Comparison of ENCODE assay signal across 24 cellular contexts in genomic region chr13:100098445-100099116, GRCh38. TPM values are rescaled to one million over a fixed set of nuclear protein-coding genes. Genes with fewer than 3 reads are reported as not detected.
DNase-seq lines count a peak whose midpoint lies in the region; ATAC-seq, FAIRE-seq and TF ChIP-seq lines count a peak whose summit lies in the region.
"Had no signal": no experiment of that assay in that cellular context is flagged by ENCODE, and none has a peak within 500 bp of the region (broad histone marks: within the 10 kb centered on the region; RNA-seq: fewer than 3 reads in every experiment).

No MANE protein-coding gene starts in this region.

- peaks cover 31% of the 10 kb centered on the region for H3K36me3 Mint-ChIP-seq in nephron (ENCODE audit: low read depth)
- no peaks in the 10 kb centered on the region for H3K36me3 Mint-ChIP-seq in natural killer cell treated with Interleukin-12 subunit alpha and Interleukin-12 subunit beta and Interleukin-15 and Interleukin-18, amount 100 ng/mL, for 72 hours
- peaks cover 2% of the 10 kb centered on the region for H3K36me3 Mint-ChIP-seq in activated CD8-positive, alpha-beta T cell treated with anti-CD3 and anti-CD28 coated beads, Interleukin-2, amount 10 ng/mL, durations not matched to agents 7 days and 5 days (ENCODE audit: low read depth)

- peaks cover 0 to 8% of the 10 kb centered on the region in 2 experiments for H4K20me1 ChIP-seq in H1 (replicated peaks in 1 of 2; ENCODE audit: control insufficient read depth in 1 of 2, insufficient read depth in 2 of 2, low read length in 2 of 2)

- no peak for TF ChIP-seq POLR2A in H1 (IDR thresholded peaks at IDR 0.05; ENCODE audit: control extremely low read depth in 1 of 2, low read depth in 2 of 2, low read length in 2 of 2)

- ATAC-seq in GM18517 (IDR thresholded peaks at IDR 0.05; ENCODE audit: unreplicated experiment) (no peak), HG03097 (IDR thresholded peaks at IDR 0.05; ENCODE audit: low FRiP score, unreplicated experiment) (no peak)
- ATAC-seq in natural killer cell treated with Interleukin-12 subunit alpha and Interleukin-12 subunit beta and Interleukin-15 and Interleukin-18, amount 100 ng/mL, for 72 hours, result no peak
- no peak for ATAC-seq in activated CD8-positive, alpha-beta T cell treated with anti-CD3 and anti-CD28 coated beads, Interleukin-2, amount 10 ng/mL, durations not matched to agents 7 days and 5 days
- ATAC-seq: heart right ventricle; stimulated activated memory B cell treated with anti-CD40 and anti-IgM and Interleukin-4, amounts not matched to agents 10 μg/mL and 1 μg/mL and 100 μg/mL, for 72 hours had no signal

- peaks cover 16 to 88% of the 10 kb centered on the region in 2 experiments for H3K79me2 ChIP-seq in H1 (ENCODE audit: control insufficient read depth in 1 of 2, insufficient read depth in 2 of 2, low read length in 2 of 2)

- no peak for TF ChIP-seq RAD21 in H1 (IDR thresholded peaks at IDR 0.05 in 1 of 2, conservative IDR thresholded peaks at IDR 0.05 in 1 of 2; ENCODE audit: low read depth in 2 of 2, low read length in 2 of 2)

- H3K9me3 ChIP-seq in H1 (ENCODE audit: insufficient read depth in 2 of 2, low read depth in 1 of 2, low read length in 1 of 2), result no peaks in the 10 kb centered on the region
- H3K9me3 ChIP-seq: tibial artery had no signal

- no peaks in the 10 kb centered on the region for H3K23me2 ChIP-seq in H1 (ENCODE audit: low read depth, low read length)

- H2BK120ac ChIP-seq in H1 (replicated peaks; ENCODE audit: low read depth, low read length), result no peak overlapping the region

- H3K18ac ChIP-seq in H1 (ENCODE audit: extremely low read depth, low read length), result no peak overlapping the region

- H3K4me3 ChIP-seq in H1 (ENCODE audit: extremely low read depth in 1 of 4, insufficient read depth in 2 of 4, low read depth in 3 of 4, low read length in 4 of 4), result no peak overlapping the region
- H3K4me3 ChIP-seq: cardiac muscle cell, heart right ventricle, PC-9, tibial artery had no signal

- no peak for FAIRE-seq in H1 (lab: Jason Lieb, UNC)
- FAIRE-seq: GM19239, islet of Langerhans had no signal

- no peak overlapping the region for H4K5ac ChIP-seq in H1 (ENCODE audit: insufficient read length, low read depth, low read length)

- 92% methylated on average over 6 of the region's 6 CpGs; no CpG with 5 or more reads in 1 of the 2 experiments for WGBS in H1 (ENCODE audit: extremely low coverage in 1 of 2, insufficient coverage in 1 of 2, insufficient read length in 1 of 2, insufficient replicate concordance in 2 of 2, low coverage in 1 of 2, low lambda C conversion rate in 2 of 2, missing lambda C conversion rate in 1 of 2), 2 experiments

- H2BK20ac ChIP-seq in H1 (ENCODE audit: low read length), result no peak overlapping the region

- no peak overlapping the region for H4K91ac ChIP-seq in H1 (replicated peaks; ENCODE audit: insufficient read length, low read length)

- no peak overlapping the region for H2AK5ac ChIP-seq in H1 (ENCODE audit: low read depth, low read length)

- H3K4ac ChIP-seq in H1 (replicated peaks; ENCODE audit: insufficient read length, low read depth, low read length), result no peak overlapping the region

- POLR2A ChIA-PET in H1 (lab: Charles Lee; ENCODE audit: partially characterized antibody), result interaction anchor here (0.6 to 2.5 kb wide), 2 partner anchors 9 to 175 kb away, joined by 3 to 7 read pairs; no protein-coding TSS in a partner anchor
- POLR2A ChIA-PET in activated CD8-positive, alpha-beta T cell treated with anti-CD3 and anti-CD28 coated beads, Interleukin-2, amount 10 ng/mL, durations not matched to agents 7 days and 5 days (lab: Charles Lee), result no interaction called here

- peak overlapping the region in 2 of 3 experiments; percentile 4 to 17 for H3K27ac Mint-ChIP-seq in nephron
- no peak overlapping the region for H3K27ac Mint-ChIP-seq in natural killer cell treated with Interleukin-12 subunit alpha and Interleukin-12 subunit beta and Interleukin-15 and Interleukin-18, amount 100 ng/mL, for 72 hours
- H3K27ac Mint-ChIP-seq in activated CD8-positive, alpha-beta T cell treated with anti-CD3 and anti-CD28 coated beads, Interleukin-2, amount 10 ng/mL, durations not matched to agents 7 days and 5 days, result no peak overlapping the region
- H3K27ac Mint-ChIP-seq: activated naive CD8-positive, alpha-beta T cell treated with anti-CD3 and anti-CD28 coated beads, Interleukin-2, amount 10 ng/mL, durations not matched to agents 7 days and 5 days; activated T-helper 1 cell treated with anti-CD3 and anti-CD28 coated beads, Interleukin-12 subunit alpha, Interleukin-12 subunit beta, Interleukin-2, Interleukin-4 antibody, amounts not matched to agents 30 ng/mL and 10 ng/mL and 1 ng/mL, durations not matched to agents 14 hours and 24 hours and 36 hours; stimulated activated memory B cell treated with anti-CD40 and anti-IgM and Interleukin-4, amounts not matched to agents 10 μg/mL and 1 μg/mL and 100 μg/mL, for 72 hours; T-helper 2 cell treated with Interferon-gamma antibody and Interleukin-4, amounts not matched to agents 5 μg/mL and 100 μg/mL, for 36 hours had no signal

- peaks cover 28% of the 10 kb centered on the region for H3K4me1 Mint-ChIP-seq in nephron
- H3K4me1 Mint-ChIP-seq in natural killer cell treated with Interleukin-12 subunit alpha and Interleukin-12 subunit beta and Interleukin-15 and Interleukin-18, amount 100 ng/mL, for 72 hours (ENCODE audit: low read depth in 2 of 2), result peaks cover 21 to 33% of the 10 kb centered on the region in 2 donors
- H3K4me1 Mint-ChIP-seq in activated CD8-positive, alpha-beta T cell treated with anti-CD3 and anti-CD28 coated beads, Interleukin-2, amount 10 ng/mL, durations not matched to agents 7 days and 5 days (ENCODE audit: low read depth), result no peaks in the 10 kb centered on the region

- 0 out of 2 replicates have a peak overlapping the region, but pooled peaks have one; percentile 48 for H2BK5ac ChIP-seq in H1 (ENCODE audit: low read depth, low read length)

- no peak overlapping the region for H2BK15ac ChIP-seq in H1 (ENCODE audit: low read length)

- peak overlapping the region; percentile 35; the same call in 1 of the 2 replicates for H2BK12ac ChIP-seq in H1 (ENCODE audit: low read depth, low read length)

- no peaks in the 10 kb centered on the region; a peak in 2 of 8 replicates for H3K36me3 ChIP-seq in H1 (ENCODE audit: control insufficient read depth in 2 of 4, insufficient read depth in 4 of 4, low read length in 3 of 4)
- H3K36me3 ChIP-seq: cardiac muscle cell had no signal

- H2AFZ ChIP-seq in H1 (ENCODE audit: low read length), result no peak overlapping the region
- H2AFZ ChIP-seq: PC-9 had no signal

- H3K23ac ChIP-seq in H1 (ENCODE audit: insufficient read length), result no peak overlapping the region

- no peak overlapping the region for H3K4me2 ChIP-seq in H1 (ENCODE audit: insufficient read depth in 1 of 2, low read depth in 2 of 2, low read length in 2 of 2)
- H3K4me2 ChIP-seq: PC-9 had no signal

- CTCF ChIA-PET in H1 (lab: Charles Lee; ENCODE audit: partially characterized antibody), result interaction anchor here (0.7 to 1.3 kb wide), 6 partner anchors 12 to 474 kb away, joined by 3 to 5 read pairs (median 3); no protein-coding TSS in a partner anchor
- CTCF ChIA-PET in activated CD8-positive, alpha-beta T cell treated with anti-CD3 and anti-CD28 coated beads, Interleukin-2, amount 10 ng/mL, durations not matched to agents 7 days and 5 days (lab: Charles Lee), result no interaction called here

- no peaks in the 10 kb centered on the region for H3K4me1 ChIP-seq in H1 (replicated peaks in 1 of 4; ENCODE audit: control insufficient read depth in 3 of 4, insufficient read depth in 4 of 4, low read length in 3 of 4)

- H3K27me3 ChIP-seq in H1 (replicated peaks in 1 of 4; ENCODE audit: control insufficient read depth in 3 of 4, extremely low read depth in 1 of 4, insufficient read depth in 3 of 4, low read length in 3 of 4), result no peaks in the 10 kb centered on the region
- H3K27me3 ChIP-seq: cardiac muscle cell, heart right ventricle, tibial artery had no signal

- no peak for TF ChIP-seq CTCF in C4-2B (conservative IDR thresholded peaks at IDR 0.05)
- no peak for TF ChIP-seq CTCF in H1 (IDR thresholded peaks at IDR 0.05; ENCODE audit: control extremely low read depth in 1 of 3, insufficient read depth in 1 of 3, low read depth in 1 of 3, low read length in 3 of 3)
- no peak for TF ChIP-seq CTCF in nephron (IDR thresholded peaks at IDR 0.05; ENCODE audit: unreplicated experiment in 3 of 3)

- no peaks in the 10 kb centered on the region; the same call in none of the 2 replicates for H3K79me1 ChIP-seq in H1 (ENCODE audit: low read depth, low read length)

- no peak overlapping the region for H3K56ac ChIP-seq in H1 (replicated peaks; ENCODE audit: insufficient read length, low read depth, low read length)

- TF ChIP-seq EP300 in H1 (IDR thresholded peaks at IDR 0.05; ENCODE audit: borderline replicate concordance in 1 of 2, low read depth in 2 of 2, low read length in 2 of 2), result no peak

- no peaks in the 10 kb centered on the region for H3K27me3 Mint-ChIP-seq in nephron (ENCODE audit: low read depth)
- no peaks in the 10 kb centered on the region for H3K27me3 Mint-ChIP-seq in natural killer cell treated with Interleukin-12 subunit alpha and Interleukin-12 subunit beta and Interleukin-15 and Interleukin-18, amount 100 ng/mL, for 72 hours
- no peaks in the 10 kb centered on the region for H3K27me3 Mint-ChIP-seq in activated CD8-positive, alpha-beta T cell treated with anti-CD3 and anti-CD28 coated beads, Interleukin-2, amount 10 ng/mL, durations not matched to agents 7 days and 5 days (ENCODE audit: low read depth)
- H3K27me3 Mint-ChIP-seq: activated naive CD8-positive, alpha-beta T cell treated with anti-CD3 and anti-CD28 coated beads, Interleukin-2, amount 10 ng/mL, durations not matched to agents 7 days and 5 days; stimulated activated memory B cell treated with anti-CD40 and anti-IgM and Interleukin-4, amounts not matched to agents 10 μg/mL and 1 μg/mL and 100 μg/mL, for 72 hours had no signal

- no peak overlapping the region for H3K4me3 Mint-ChIP-seq in nephron
- no peak overlapping the region for H3K4me3 Mint-ChIP-seq in natural killer cell treated with Interleukin-12 subunit alpha and Interleukin-12 subunit beta and Interleukin-15 and Interleukin-18, amount 100 ng/mL, for 72 hours
- no peak overlapping the region for H3K4me3 Mint-ChIP-seq in activated CD8-positive, alpha-beta T cell treated with anti-CD3 and anti-CD28 coated beads, Interleukin-2, amount 10 ng/mL, durations not matched to agents 7 days and 5 days
- H3K4me3 Mint-ChIP-seq: activated naive CD8-positive, alpha-beta T cell treated with anti-CD3 and anti-CD28 coated beads, Interleukin-2, amount 10 ng/mL, durations not matched to agents 7 days and 5 days; activated T-helper 1 cell treated with anti-CD3 and anti-CD28 coated beads, Interleukin-12 subunit alpha, Interleukin-12 subunit beta, Interleukin-2, Interleukin-4 antibody, amounts not matched to agents 30 ng/mL and 10 ng/mL and 1 ng/mL, durations not matched to agents 14 hours and 24 hours and 36 hours; neural crest cell; stimulated activated memory B cell treated with anti-CD40 and anti-IgM and Interleukin-4, amounts not matched to agents 10 μg/mL and 1 μg/mL and 100 μg/mL, for 72 hours; T-helper 2 cell treated with Interferon-gamma antibody and Interleukin-4, amounts not matched to agents 5 μg/mL and 100 μg/mL, for 36 hours had no signal

- no peak overlapping the region for H3K9ac ChIP-seq in H1 (replicated peaks in 1 of 4; ENCODE audit: extremely low read depth in 1 of 4, low read depth in 3 of 4, low read length in 3 of 4)

- DNase-seq in NCI-H69 (lab: John Stamatoyannopoulos, UW) (peak; percentile 67), H1 (ENCODE audit: low read depth in 1 of 2, low spot score in 2 of 2) (no peak)
- DNase-seq in natural killer cell treated with Interleukin-12 subunit alpha and Interleukin-12 subunit beta and Interleukin-15 and Interleukin-18, amount 100 ng/mL, for 72 hours (ENCODE audit: low spot score), result no peak
- DNase-seq in activated CD8-positive, alpha-beta T cell treated with anti-CD3 and anti-CD28 coated beads, Interleukin-2, amount 10 ng/mL, durations not matched to agents 7 days and 5 days, result no peak
- DNase-seq: activated naive CD8-positive, alpha-beta T cell treated with anti-CD3 and anti-CD28 coated beads, Interleukin-2, amount 10 ng/mL, durations not matched to agents 7 days and 5 days; effector CD8-positive, alpha-beta T cell; HCEC 1CT; heart right ventricle; NCI-H1048; PC-9; retina; stimulated activated CD4-positive, alpha-beta T cell treated with anti-CD3 and anti-CD28 coated beads, Interleukin-15, amount 100 ng/mL, for 24 hours; tibial artery had no signal

- H3K27ac ChIP-seq in C4-2B (peak overlapping the region; percentile 92), H1 (ENCODE audit: low read depth, low read length) (no peak overlapping the region)
- H3K27ac ChIP-seq: cardiac muscle cell, PC-9 had no signal

- peaks cover 6% of the 10 kb centered on the region for H3K9me3 Mint-ChIP-seq in nephron
- H3K9me3 Mint-ChIP-seq in natural killer cell treated with Interleukin-12 subunit alpha and Interleukin-12 subunit beta and Interleukin-15 and Interleukin-18, amount 100 ng/mL, for 72 hours, result no peaks in the 10 kb centered on the region
- no peaks in the 10 kb centered on the region for H3K9me3 Mint-ChIP-seq in activated CD8-positive, alpha-beta T cell treated with anti-CD3 and anti-CD28 coated beads, Interleukin-2, amount 10 ng/mL, durations not matched to agents 7 days and 5 days (ENCODE audit: insufficient read depth)
- H3K9me3 Mint-ChIP-seq: activated naive CD8-positive, alpha-beta T cell treated with anti-CD3 and anti-CD28 coated beads, Interleukin-2, amount 10 ng/mL, durations not matched to agents 7 days and 5 days; activated T-helper 1 cell treated with anti-CD3 and anti-CD28 coated beads, Interleukin-12 subunit alpha, Interleukin-12 subunit beta, Interleukin-2, Interleukin-4 antibody, amounts not matched to agents 30 ng/mL and 10 ng/mL and 1 ng/mL, durations not matched to agents 14 hours and 24 hours and 36 hours; stimulated activated memory B cell treated with anti-CD40 and anti-IgM and Interleukin-4, amounts not matched to agents 10 μg/mL and 1 μg/mL and 100 μg/mL, for 72 hours; T-helper 2 cell treated with Interferon-gamma antibody and Interleukin-4, amounts not matched to agents 5 μg/mL and 100 μg/mL, for 36 hours had no signal

- H4K8ac ChIP-seq in H1 (ENCODE audit: extremely low read depth, insufficient read depth, low read length), result peak overlapping the region; percentile 88; the same call in 1 of the 2 replicates

- H3K14ac ChIP-seq in H1 (ENCODE audit: insufficient read length), result no peak overlapping the region

RNA-seq across cellular contexts. Expression of gene PCCA, which starts 9.7 kb away (rescaled TPM):
- 49.8 and 54.4 TPM in 2 replicates for total RNA-seq in H1 (2021; fragmentation: NEBNext Ultra II Directional; extraction: Animal tissue kit (Norgen Biotek cat#: 25700))
- polyA plus RNA-seq in H1 (2011; rRNA removed), result 15.2 and 18.4 TPM in 2 replicates
- 22.4 TPM for polyA plus RNA-seq in H1 (2011; cell fraction: cytosol; rRNA removed)
- 24.0 TPM for polyA plus RNA-seq in H1 (2011; cell fraction: nucleus; rRNA removed)
- 40.5 to 53.9 TPM (median 43.9 TPM) in 4 replicates for polyA plus RNA-seq in H1 (2012, experiment 1 of 2)
- 2.9 TPM for polyA plus RNA-seq in H1 (2012, experiment 2 of 2)
- polyA plus RNA-seq in H1 (2013, experiment 1 of 2), result 37.8 TPM
- polyA plus RNA-seq in H1 (2013, experiment 2 of 2), result 38.8 TPM
- 56.2 and 100 TPM in 2 replicates for polyA minus RNA-seq in H1 (2011; rRNA and poly(A)+ RNA removed)
- polyA minus RNA-seq in H1 (2011; cell fraction: cytosol; rRNA and poly(A)+ RNA removed), result 18.7 TPM
- 107 TPM for polyA minus RNA-seq in H1 (2011; cell fraction: nucleus; rRNA and poly(A)+ RNA removed)
- 10 to 100 TPM in 1 of 2 donors, 1 to 10 TPM in 1; 9.1 to 27.1 TPM for total RNA-seq in natural killer cell treated with Interleukin-12 subunit alpha and Interleukin-12 subunit beta and Interleukin-15 and Interleukin-18, amount 100 ng/mL, for 72 hours
- 10 to 100 TPM; 11.4 to 12.2 TPM for total RNA-seq in activated CD8-positive, alpha-beta T cell treated with anti-CD3 and anti-CD28 coated beads, Interleukin-2, amount 10 ng/mL, durations not matched to agents 7 days and 5 days

Comparison
In these comparisons a context has a peak if more than half of its experiments do, and no peak if none do; other contexts are left out.
1. H3K27ac Mint-ChIP-seq: peak in nephron (2 of 3); none in natural killer cell treated with Interleukin-12 subunit alpha and Interleukin-12 subunit beta and Interleukin-15 and Interleukin-18, amount 100 ng/mL, for 72 hours (0 of 2) and activated CD8-positive, alpha-beta T cell treated with anti-CD3 and anti-CD28 coated beads, Interleukin-2, amount 10 ng/mL, durations not matched to agents 7 days and 5 days (single experiment).